22 cellular contexts compared by ENCODE assay signal in the genomic region with DNA sequence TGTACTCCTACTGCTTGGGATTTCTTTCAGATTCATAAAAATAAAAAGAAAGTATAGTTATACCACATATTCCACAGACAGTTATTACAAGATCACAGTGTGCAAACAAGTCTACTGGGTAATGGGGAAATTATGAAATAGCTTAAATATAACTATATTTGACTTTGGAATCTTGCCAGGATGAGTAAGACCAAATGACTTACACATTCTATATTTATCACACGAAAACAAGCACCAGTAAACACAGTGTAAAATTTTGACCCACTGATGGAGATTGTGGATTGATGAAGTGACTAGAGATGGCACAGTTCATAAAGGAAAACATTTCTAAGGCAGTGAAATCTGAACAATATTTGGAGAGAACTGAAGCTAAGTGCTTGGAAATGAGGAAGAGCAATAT.
A peak's percentile ranks its signal among the peaks of the same experiment; 100 is the strongest.
DNase-seq lines count a peak whose midpoint lies in the region; ATAC-seq and TF ChIP-seq lines count a peak whose summit lies in the region.
"Had no signal": no experiment of that assay in that cellular context is flagged by ENCODE, and none has a peak within 500 bp of the region (broad histone marks: within the 10 kb centered on the region; RNA-seq: fewer than 3 reads in every experiment).

No MANE protein-coding gene starts in this region.

- ATAC-seq in GM18511 (IDR thresholded peaks at IDR 0.05; ENCODE audit: unreplicated experiment) (no peak), GM19397 (IDR thresholded peaks at IDR 0.05; ENCODE audit: unreplicated experiment) (no peak)

- H3K27me3 ChIP-seq in OCI-LY1 (ENCODE audit: insufficient read depth, low read length): no peaks in the 10 kb centered on the region
- H3K27me3 ChIP-seq: adrenal gland had no signal

- H3K27ac Mint-ChIP-seq in T-helper 2 cell treated with Interferon-gamma antibody and Interleukin-4, amounts not matched to agents 5 μg/mL and 100 μg/mL, for 36 hours: no peak overlapping the region
- H3K27ac Mint-ChIP-seq: activated CD4-positive, alpha-beta memory T cell treated with anti-CD3 and anti-CD28 coated beads for 36 hours; CD4-positive, alpha-beta T cell had no signal

- no peaks in the 10 kb centered on the region for H3K36me3 ChIP-seq in OCI-LY1 (ENCODE audit: insufficient read depth, low read length)
- H3K36me3 ChIP-seq: adrenal gland, thoracic aorta had no signal

- no peak for TF ChIP-seq CTCF in OCI-LY1 (IDR thresholded peaks at IDR 0.05; ENCODE audit: low read length)

- H3K4me1 Mint-ChIP-seq in T-helper 2 cell treated with Interferon-gamma antibody and Interleukin-4, amounts not matched to agents 5 μg/mL and 100 μg/mL, for 36 hours (ENCODE audit: low read depth): no peaks in the 10 kb centered on the region

- H3K9ac ChIP-seq in OCI-LY1 (ENCODE audit: low read length): no peak overlapping the region

- H3K9me3 ChIP-seq in OCI-LY1 (ENCODE audit: low read length): no peaks in the 10 kb centered on the region
- H3K9me3 ChIP-seq: adrenal gland, thoracic aorta had no signal

- DNase-seq in HCEC 1CT (peak; percentile 76), dermis blood vessel endothelial cell (peak; percentile 45), lung microvascular endothelial cell (ENCODE audit: low read depth in 2 of 2) (peak; percentile 30 to 62), NCI-H345 (lab: John Stamatoyannopoulos, UW) (no peak)
- DNase-seq in T-helper 2 cell treated with Interferon-gamma antibody and Interleukin-4, amounts not matched to agents 5 μg/mL and 100 μg/mL, for 36 hours (ENCODE audit: low spot score): no peak
- DNase-seq: activated CD4-positive, alpha-beta memory T cell treated with anti-CD3 and anti-CD28 coated beads for 36 hours; activated CD4-positive, CD25-positive, alpha-beta regulatory T cell; activated gamma-delta T cell; adrenal gland; caudate nucleus; CD4-positive, alpha-beta T cell; glutamatergic neuron; kidney glomerular epithelial cell; mammary epithelial cell; NCI-H510A; stimulated activated CD4-positive, alpha-beta T cell treated with anti-CD3 and anti-CD28 coated beads, Interleukin-2, amount 100 ng/mL, for 48 hours; stimulated activated naive CD4-positive, alpha-beta T cell; T1000 had no signal

- no peak overlapping the region for H3K27ac ChIP-seq in OCI-LY1 (ENCODE audit: low read depth, low read length, poor library complexity, severe bottlenecking)
- H3K27ac ChIP-seq: adrenal gland, thoracic aorta had no signal

- H3K4me1 ChIP-seq in OCI-LY1 (ENCODE audit: insufficient read depth, low read length, severe bottlenecking): no peaks in the 10 kb centered on the region
- H3K4me1 ChIP-seq: adrenal gland had no signal

- H3F3A ChIP-seq in OCI-LY1 (ENCODE audit: insufficient read depth, low read length): no peaks in the 10 kb centered on the region

- peak overlapping the region; percentile 34; the same call in 1 of the 2 replicates for H2AFZ ChIP-seq in OCI-LY1 (ENCODE audit: low read length)

- H3K4me2 ChIP-seq in OCI-LY1 (ENCODE audit: low read length): no peak overlapping the region

- H3K9me3 Mint-ChIP-seq in T-helper 2 cell treated with Interferon-gamma antibody and Interleukin-4, amounts not matched to agents 5 μg/mL and 100 μg/mL, for 36 hours: no peaks in the 10 kb centered on the region

- no peak overlapping the region for H3K4me3 ChIP-seq in OCI-LY1 (ENCODE audit: low read depth, low read length, poor library complexity, severe bottlenecking)
- H3K4me3 ChIP-seq: adrenal gland, thoracic aorta had no signal

- no peaks in the 10 kb centered on the region for H3K27me3 Mint-ChIP-seq in T-helper 2 cell treated with Interferon-gamma antibody and Interleukin-4, amounts not matched to agents 5 μg/mL and 100 μg/mL, for 36 hours (ENCODE audit: low read depth)
- H3K27me3 Mint-ChIP-seq: activated CD4-positive, alpha-beta memory T cell treated with anti-CD3 and anti-CD28 coated beads for 36 hours; CD4-positive, alpha-beta T cell had no signal

- no peaks in the 10 kb centered on the region for H4K20me1 ChIP-seq in OCI-LY1 (ENCODE audit: insufficient read depth, low read length)

- no peaks in the 10 kb centered on the region for H3K79me2 ChIP-seq in OCI-LY1 (ENCODE audit: insufficient read depth, low read length)

- H3K4me3 Mint-ChIP-seq in T-helper 2 cell treated with Interferon-gamma antibody and Interleukin-4, amounts not matched to agents 5 μg/mL and 100 μg/mL, for 36 hours: no peak overlapping the region
- H3K4me3 Mint-ChIP-seq: activated CD4-positive, alpha-beta memory T cell treated with anti-CD3 and anti-CD28 coated beads for 36 hours; CD4-positive, alpha-beta T cell had no signal

- no peaks in the 10 kb centered on the region for H3K36me3 Mint-ChIP-seq in T-helper 2 cell treated with Interferon-gamma antibody and Interleukin-4, amounts not matched to agents 5 μg/mL and 100 μg/mL, for 36 hours (ENCODE audit: low read depth)
- H3K36me3 Mint-ChIP-seq: activated CD4-positive, alpha-beta memory T cell treated with anti-CD3 and anti-CD28 coated beads for 36 hours had no signal

- H3K9me2 ChIP-seq in OCI-LY1 (ENCODE audit: low read depth, low read length): no peaks in the 10 kb centered on the region

Comparison
In these comparisons a context has a peak if more than half of its experiments do, and no peak if none do; other contexts are left out.
1. DNase-seq: peak in HCEC 1CT (single experiment), dermis blood vessel endothelial cell (single experiment) and lung microvascular endothelial cell (2 of 2); none in T-helper 2 cell treated with Interferon-gamma antibody and Interleukin-4, amounts not matched to agents 5 μg/mL and 100 μg/mL, for 36 hours (single experiment) and NCI-H345 (single experiment).